ENCODE assay signal across 8 cellular contexts in the genomic region with DNA sequence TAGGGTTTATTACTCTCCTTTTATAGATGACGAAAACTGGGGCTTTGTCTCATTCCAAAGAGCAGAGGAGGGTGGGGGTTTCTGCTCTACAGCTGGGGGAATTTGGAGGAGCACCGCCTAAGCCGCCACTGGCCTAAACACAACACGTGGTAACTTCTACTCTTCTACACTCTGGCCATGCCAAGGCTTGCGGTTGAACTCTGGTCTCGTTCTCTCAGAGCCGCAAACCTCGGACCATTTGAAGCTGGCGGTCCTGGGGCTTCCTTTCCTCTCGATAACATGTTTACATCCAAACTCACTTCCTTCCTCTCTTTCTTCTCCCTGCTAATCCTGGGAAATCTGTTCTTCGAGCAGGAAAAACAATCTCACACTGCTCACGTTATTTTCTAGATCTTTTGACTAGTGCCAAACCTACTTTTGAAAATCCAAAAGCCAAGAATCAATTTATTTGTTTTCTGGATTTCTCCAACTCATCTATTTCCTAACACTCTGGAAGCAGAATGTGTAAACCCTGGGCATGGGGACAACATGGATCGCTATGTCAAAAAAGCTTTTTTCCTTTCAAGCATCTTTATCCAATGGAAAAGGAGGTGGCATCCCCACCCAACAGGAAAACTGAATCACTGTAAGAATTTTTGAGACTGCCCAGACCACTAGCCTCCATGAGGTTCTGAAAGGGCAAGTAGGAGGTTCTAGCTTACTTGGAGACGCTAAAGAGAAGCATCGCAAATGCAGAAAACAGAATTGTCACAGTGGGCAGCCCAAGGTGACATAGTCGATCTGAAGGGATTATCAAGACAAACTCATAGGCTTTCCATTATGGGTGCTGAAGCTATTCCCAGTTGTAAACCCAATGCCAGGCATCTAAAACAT. TPM values are rescaled to one million over a fixed set of nuclear protein-coding genes. Genes with fewer than 3 reads are reported as not detected.
A peak's percentile ranks its signal among the peaks of the same experiment; 100 is the strongest.
DNase-seq lines count a peak whose midpoint lies in the region; ATAC-seq, FAIRE-seq and TF ChIP-seq lines count a peak whose summit lies in the region.

No MANE protein-coding gene starts in this region.

- H3K9ac ChIP-seq in rectal smooth muscle tissue (ENCODE audit: low read length) = no peak overlapping the region

- intact Hi-C loops in left cardiac atrium (cut with DNase I) = no loop called here
- intact Hi-C loops in uterus (cut with DNase I; ENCODE audit: low total_unique reads) = no loop called here

- peak overlapping the region; percentile 99 for H3K27ac Mint-ChIP-seq in activated naive CD8-positive, alpha-beta T cell

- no peak for TF ChIP-seq CTCF in uterus (IDR thresholded peaks at IDR 0.05)

- DNase-seq in GM12892 (ENCODE audit: insufficient read length) = no peak
- peak; percentile 93 for DNase-seq in HT-29 (ENCODE audit: low spot score)
- DNase-seq in SK-N-DZ (ENCODE audit: low spot score) = peak; percentile 42
- peak; percentile 89 for DNase-seq in left cardiac atrium
- DNase-seq in uterus = peak; percentile 81 to 89
- no peak for DNase-seq in NCI-H524 treated with DMSO at 0.1 percent for 48 hours (lab: John Stamatoyannopoulos, UW)

- peak; percentile 25 to 32 for ATAC-seq in left cardiac atrium

- peak overlapping the region; percentile 96 for H3K27ac ChIP-seq in rectal smooth muscle tissue (ENCODE audit: low read depth, low read length)
- H3K27ac ChIP-seq in uterus = peak overlapping the region; percentile 96 to 97

- FAIRE-seq in GM12892 (lab: Jason Lieb, UNC) = peak; percentile 58

- H3K4me1 ChIP-seq in rectal smooth muscle tissue (ENCODE audit: control insufficient read depth, insufficient read depth, low read length) (peaks cover 19% of the 10 kb centered on the region), uterus (peaks cover 0 to 3% of the 10 kb centered on the region in 2 donors)

- H3K27me3 ChIP-seq in rectal smooth muscle tissue (ENCODE audit: control insufficient read depth, insufficient read depth, low read length) = no peaks in the 10 kb centered on the region
- no peaks in the 10 kb centered on the region for H3K27me3 ChIP-seq in uterus

- H3K36me3 Mint-ChIP-seq in activated naive CD8-positive, alpha-beta T cell = peaks cover 6% of the 10 kb centered on the region

- no peaks in the 10 kb centered on the region for H3K27me3 Mint-ChIP-seq in activated naive CD8-positive, alpha-beta T cell

- peak overlapping the region; percentile 94 for H3K4me3 Mint-ChIP-seq in activated naive CD8-positive, alpha-beta T cell

- peak overlapping the region; percentile 82 for H3K4me3 ChIP-seq in rectal smooth muscle tissue (ENCODE audit: low read length)
- peak overlapping the region; percentile 37 to 51 for H3K4me3 ChIP-seq in uterus

- H3K36me3 ChIP-seq in rectal smooth muscle tissue (ENCODE audit: control insufficient read depth, insufficient read depth, low read length) (no peaks in the 10 kb centered on the region), uterus (no peaks in the 10 kb centered on the region)

- H3K9me3 Mint-ChIP-seq in activated naive CD8-positive, alpha-beta T cell (ENCODE audit: low read depth) = peaks cover 8% of the 10 kb centered on the region

- no peaks in the 10 kb centered on the region for H3K9me3 ChIP-seq in uterus

- 0 out of 2 replicates have a peak, but pooled peaks have one; percentile 46 for TF ChIP-seq POLR2A in GM12892 (IDR thresholded peaks at IDR 0.05; ENCODE audit: low read depth, low read length)
- TF ChIP-seq POLR2A in uterus (IDR thresholded peaks at IDR 0.05) = peak; percentile 17 to 32

- H3K4me1 Mint-ChIP-seq in activated naive CD8-positive, alpha-beta T cell (ENCODE audit: low read depth) = peaks cover 66% of the 10 kb centered on the region

RNA-seq across cellular contexts. Expression of gene EEF2K, which starts 13.6 kb away (rescaled TPM):
- polyA plus RNA-seq in GM12892 (2012; ENCODE audit: missing spikeins) = 12.1 TPM
- 11.1 and 16.5 TPM in 2 replicates for total RNA-seq in HT-29 (2014; rRNA removed; shearing (Covaris generic))
- polyA plus RNA-seq in SK-N-DZ (2014; cell fraction: cytosol; rRNA removed) = 17.2 and 21.1 TPM in 2 replicates
- 13.8 and 15.2 TPM in 2 replicates for polyA plus RNA-seq in SK-N-DZ (2014; cell fraction: nucleus; rRNA removed)
- 10 to 100 TPM; 32.0 to 34.0 TPM for total RNA-seq in left cardiac atrium
- 10 to 100 TPM; 17.4 to 82.0 (median 35.5) TPM for total RNA-seq in uterus

RNA-seq across cellular contexts. Expression of gene SDR42E2, which starts 30.2 kb away (rescaled TPM):
- not detected for polyA plus RNA-seq in GM12892 (2012; ENCODE audit: missing spikeins)
- 0.05 TPM in 1 of 2 replicates, not detected in the other for total RNA-seq in HT-29 (2014; rRNA removed; shearing (Covaris generic))
- not detected in 2 replicates for polyA plus RNA-seq in SK-N-DZ (2014; cell fraction: cytosol; rRNA removed)
- polyA plus RNA-seq in SK-N-DZ (2014; cell fraction: nucleus; rRNA removed) = not detected in 2 replicates
- total RNA-seq in left cardiac atrium (not detected), uterus (not detected)

Comparison
In these comparisons a context has a peak if more than half of its experiments do, and no peak if none do; other contexts are left out.
1. DNase-seq: peak in HT-29 (single experiment), SK-N-DZ (single experiment), left cardiac atrium (single experiment) and uterus (2 of 2); none in GM12892 (single experiment) and NCI-H524 treated with DMSO at 0.1 percent for 48 hours (single experiment).